ENCODE assay signal across 1 cellular context in the genomic region with DNA sequence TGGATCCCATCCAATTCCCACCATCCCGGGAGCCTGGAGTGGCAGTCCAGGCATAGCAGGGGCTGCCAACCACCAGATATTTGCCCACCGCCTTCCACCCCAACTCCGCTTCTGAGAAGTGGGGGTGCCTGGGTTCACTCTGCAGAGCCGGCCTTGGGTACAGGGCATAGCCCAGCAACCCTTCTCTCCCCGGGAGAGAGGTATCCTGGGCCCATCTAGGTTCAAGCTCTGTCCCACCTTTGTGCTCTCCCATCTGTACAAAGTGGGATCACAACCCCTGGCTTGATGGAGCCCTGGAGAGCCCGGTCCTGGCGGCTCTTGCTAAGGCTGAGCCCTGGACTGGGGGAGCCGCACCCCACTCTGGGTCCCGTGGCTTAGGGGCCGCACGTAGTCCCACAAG.
TF ChIP-seq lines count a peak whose summit lies in the region.

No MANE protein-coding gene starts in this region.

TF ChIP-seq in HepG2, 621 proteins besides CTCF, POLR2A, EP300 and RAD21:
- TF ChIP-seq ZNF558 (CRISPR knock-in tag; IDR thresholded peaks at IDR 0.05; ENCODE audit: borderline replicate concordance): no peak
- TF ChIP-seq POLR2AphosphoS5 (IDR thresholded peaks at IDR 0.05; ENCODE audit: low read depth, low read length): no peak
- no peak for TF ChIP-seq ZNF660 (CRISPR knock-in tag; IDR thresholded peaks at IDR 0.05; ENCODE audit: borderline replicate concordance, low read depth)
- TF ChIP-seq PAF1 (CRISPR knock-in tag; IDR thresholded peaks at IDR 0.05): no peak
- TF ChIP-seq ZKSCAN1 (IDR thresholded peaks at IDR 0.05; ENCODE audit: low read length): no peak
- TF ChIP-seq KDM1A (CRISPR knock-in tag; IDR thresholded peaks at IDR 0.05): no peak
- TF ChIP-seq KDM5A (IDR thresholded peaks at IDR 0.05; ENCODE audit: borderline replicate concordance, low read length): no peak
- no peak for TF ChIP-seq CBX1 (IDR thresholded peaks at IDR 0.05; ENCODE audit: low read depth)
- TF ChIP-seq CBFB (CRISPR knock-in tag; IDR thresholded peaks at IDR 0.05): no peak
- TF ChIP-seq ZNF552 (CRISPR knock-in tag; IDR thresholded peaks at IDR 0.05; ENCODE audit: borderline replicate concordance): no peak
- no peak for TF ChIP-seq FLYWCH1 (CRISPR knock-in tag; IDR thresholded peaks at IDR 0.05)
- TF ChIP-seq ZNF883 (CRISPR knock-in tag; IDR thresholded peaks at IDR 0.05; ENCODE audit: not compliant biosample characterization): no peak
- no peak for TF ChIP-seq MBD4 (IDR thresholded peaks at IDR 0.05; ENCODE audit: borderline replicate concordance, low read length)
- no peak for TF ChIP-seq KLF12 (CRISPR knock-in tag; IDR thresholded peaks at IDR 0.05; ENCODE audit: borderline replicate concordance)
- TF ChIP-seq, protein P1, sequence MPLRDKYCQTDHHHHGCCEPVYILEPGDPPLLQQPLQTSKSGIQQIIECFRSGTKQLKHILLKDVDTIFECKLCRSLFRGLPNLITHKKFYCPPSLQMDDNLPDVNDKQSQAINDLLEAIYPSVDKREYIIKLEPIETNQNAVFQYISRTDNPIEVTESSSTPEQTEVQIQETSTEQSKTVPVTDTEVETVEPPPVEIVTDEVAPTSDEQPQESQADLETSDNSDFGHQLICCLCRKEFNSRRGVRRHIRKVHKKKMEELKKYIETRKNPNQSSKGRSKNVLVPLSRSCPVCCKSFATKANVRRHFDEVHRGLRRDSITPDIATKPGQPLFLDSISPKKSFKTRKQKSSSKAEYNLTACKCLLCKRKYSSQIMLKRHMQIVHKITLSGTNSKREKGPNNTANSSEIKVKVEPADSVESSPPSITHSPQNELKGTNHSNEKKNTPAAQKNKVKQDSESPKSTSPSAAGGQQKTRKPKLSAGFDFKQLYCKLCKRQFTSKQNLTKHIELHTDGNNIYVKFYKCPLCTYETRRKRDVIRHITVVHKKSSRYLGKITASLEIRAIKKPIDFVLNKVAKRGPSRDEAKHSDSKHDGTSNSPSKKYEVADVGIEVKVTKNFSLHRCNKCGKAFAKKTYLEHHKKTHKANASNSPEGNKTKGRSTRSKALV (CRISPR knock-in tag; IDR thresholded peaks at IDR 0.05): no peak
- TF ChIP-seq CHD4 (IDR thresholded peaks at IDR 0.05; ENCODE audit: borderline replicate concordance, low read length): no peak
- TF ChIP-seq, protein P2, sequence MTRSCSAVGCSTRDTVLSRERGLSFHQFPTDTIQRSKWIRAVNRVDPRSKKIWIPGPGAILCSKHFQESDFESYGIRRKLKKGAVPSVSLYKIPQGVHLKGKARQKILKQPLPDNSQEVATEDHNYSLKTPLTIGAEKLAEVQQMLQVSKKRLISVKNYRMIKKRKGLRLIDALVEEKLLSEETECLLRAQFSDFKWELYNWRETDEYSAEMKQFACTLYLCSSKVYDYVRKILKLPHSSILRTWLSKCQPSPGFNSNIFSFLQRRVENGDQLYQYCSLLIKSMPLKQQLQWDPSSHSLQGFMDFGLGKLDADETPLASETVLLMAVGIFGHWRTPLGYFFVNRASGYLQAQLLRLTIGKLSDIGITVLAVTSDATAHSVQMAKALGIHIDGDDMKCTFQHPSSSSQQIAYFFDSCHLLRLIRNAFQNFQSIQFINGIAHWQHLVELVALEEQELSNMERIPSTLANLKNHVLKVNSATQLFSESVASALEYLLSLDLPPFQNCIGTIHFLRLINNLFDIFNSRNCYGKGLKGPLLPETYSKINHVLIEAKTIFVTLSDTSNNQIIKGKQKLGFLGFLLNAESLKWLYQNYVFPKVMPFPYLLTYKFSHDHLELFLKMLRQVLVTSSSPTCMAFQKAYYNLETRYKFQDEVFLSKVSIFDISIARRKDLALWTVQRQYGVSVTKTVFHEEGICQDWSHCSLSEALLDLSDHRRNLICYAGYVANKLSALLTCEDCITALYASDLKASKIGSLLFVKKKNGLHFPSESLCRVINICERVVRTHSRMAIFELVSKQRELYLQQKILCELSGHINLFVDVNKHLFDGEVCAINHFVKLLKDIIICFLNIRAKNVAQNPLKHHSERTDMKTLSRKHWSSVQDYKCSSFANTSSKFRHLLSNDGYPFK (CRISPR knock-in tag; IDR thresholded peaks at IDR 0.05; ENCODE audit: borderline replicate concordance): no peak
- TF ChIP-seq, protein P3, sequence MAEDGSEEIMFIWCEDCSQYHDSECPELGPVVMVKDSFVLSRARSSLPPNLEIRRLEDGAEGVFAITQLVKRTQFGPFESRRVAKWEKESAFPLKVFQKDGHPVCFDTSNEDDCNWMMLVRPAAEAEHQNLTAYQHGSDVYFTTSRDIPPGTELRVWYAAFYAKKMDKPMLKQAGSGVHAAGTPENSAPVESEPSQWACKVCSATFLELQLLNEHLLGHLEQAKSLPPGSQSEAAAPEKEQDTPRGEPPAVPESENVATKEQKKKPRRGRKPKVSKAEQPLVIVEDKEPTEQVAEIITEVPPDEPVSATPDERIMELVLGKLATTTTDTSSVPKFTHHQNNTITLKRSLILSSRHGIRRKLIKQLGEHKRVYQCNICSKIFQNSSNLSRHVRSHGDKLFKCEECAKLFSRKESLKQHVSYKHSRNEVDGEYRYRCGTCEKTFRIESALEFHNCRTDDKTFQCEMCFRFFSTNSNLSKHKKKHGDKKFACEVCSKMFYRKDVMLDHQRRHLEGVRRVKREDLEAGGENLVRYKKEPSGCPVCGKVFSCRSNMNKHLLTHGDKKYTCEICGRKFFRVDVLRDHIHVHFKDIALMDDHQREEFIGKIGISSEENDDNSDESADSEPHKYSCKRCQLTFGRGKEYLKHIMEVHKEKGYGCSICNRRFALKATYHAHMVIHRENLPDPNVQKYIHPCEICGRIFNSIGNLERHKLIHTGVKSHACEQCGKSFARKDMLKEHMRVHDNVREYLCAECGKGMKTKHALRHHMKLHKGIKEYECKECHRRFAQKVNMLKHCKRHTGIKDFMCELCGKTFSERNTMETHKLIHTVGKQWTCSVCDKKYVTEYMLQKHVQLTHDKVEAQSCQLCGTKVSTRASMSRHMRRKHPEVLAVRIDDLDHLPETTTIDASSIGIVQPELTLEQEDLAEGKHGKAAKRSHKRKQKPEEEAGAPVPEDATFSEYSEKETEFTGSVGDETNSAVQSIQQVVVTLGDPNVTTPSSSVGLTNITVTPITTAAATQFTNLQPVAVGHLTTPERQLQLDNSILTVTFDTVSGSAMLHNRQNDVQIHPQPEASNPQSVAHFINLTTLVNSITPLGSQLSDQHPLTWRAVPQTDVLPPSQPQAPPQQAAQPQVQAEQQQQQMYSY (CRISPR knock-in tag; IDR thresholded peaks at IDR 0.05): no peak
- TF ChIP-seq ZNF3 (CRISPR knock-in tag; IDR thresholded peaks at IDR 0.05): no peak
